Comparison of ENCODE assay signal across 8 cellular contexts in the genomic region with DNA sequence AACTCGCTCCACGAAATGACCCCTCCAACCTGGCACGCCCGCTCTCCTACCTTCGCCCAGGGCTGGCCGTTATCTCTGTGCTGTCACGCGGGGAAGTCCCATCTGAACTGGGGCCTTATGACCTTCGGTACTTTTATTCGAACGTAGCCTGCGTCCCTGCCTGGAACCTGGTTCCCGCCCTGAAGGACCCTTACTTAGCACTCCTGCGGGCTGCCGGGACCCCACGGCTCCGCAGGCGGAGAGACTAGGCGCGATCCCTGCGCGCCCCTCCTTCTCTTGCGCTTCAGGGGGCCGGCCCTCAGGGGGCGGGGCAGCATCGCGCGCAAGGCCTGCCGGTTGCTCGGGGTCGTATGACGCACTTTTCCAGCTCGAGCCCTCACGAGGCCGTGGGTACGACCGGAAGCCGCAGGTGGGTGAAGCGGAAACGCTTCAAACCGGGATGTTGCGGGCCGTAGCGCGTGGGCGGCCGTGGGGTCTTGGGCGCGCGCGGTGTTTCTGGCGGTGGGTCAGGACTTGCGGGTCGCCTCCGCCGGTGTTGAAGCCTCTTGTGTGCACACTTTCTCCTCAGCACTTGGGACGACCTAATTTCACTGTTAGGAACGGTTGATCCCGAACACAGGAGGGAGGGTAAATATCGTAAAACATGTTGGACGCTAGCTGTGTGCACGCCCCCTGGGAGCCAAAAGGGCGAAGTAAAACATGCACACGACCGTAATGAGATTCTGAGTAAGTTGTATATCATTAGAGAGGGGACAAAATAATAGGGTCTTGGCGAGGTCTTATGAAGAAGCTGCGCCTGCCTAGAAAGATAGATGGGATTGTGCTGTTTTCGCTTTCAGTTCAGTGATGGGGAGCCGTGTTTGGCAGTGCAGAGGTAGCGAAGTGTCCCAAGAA. TPM values are rescaled to one million over a fixed set of nuclear protein-coding genes. Genes with fewer than 3 reads are reported as not detected.
DNase-seq lines count a peak whose midpoint lies in the region; ATAC-seq and TF ChIP-seq lines count a peak whose summit lies in the region.

A gene (plus strand): TSS at position 325 of the 894 bp plus-strand sequence. CDS start 6,991 bp downstream, outside the sequence.
A gene with protein sequence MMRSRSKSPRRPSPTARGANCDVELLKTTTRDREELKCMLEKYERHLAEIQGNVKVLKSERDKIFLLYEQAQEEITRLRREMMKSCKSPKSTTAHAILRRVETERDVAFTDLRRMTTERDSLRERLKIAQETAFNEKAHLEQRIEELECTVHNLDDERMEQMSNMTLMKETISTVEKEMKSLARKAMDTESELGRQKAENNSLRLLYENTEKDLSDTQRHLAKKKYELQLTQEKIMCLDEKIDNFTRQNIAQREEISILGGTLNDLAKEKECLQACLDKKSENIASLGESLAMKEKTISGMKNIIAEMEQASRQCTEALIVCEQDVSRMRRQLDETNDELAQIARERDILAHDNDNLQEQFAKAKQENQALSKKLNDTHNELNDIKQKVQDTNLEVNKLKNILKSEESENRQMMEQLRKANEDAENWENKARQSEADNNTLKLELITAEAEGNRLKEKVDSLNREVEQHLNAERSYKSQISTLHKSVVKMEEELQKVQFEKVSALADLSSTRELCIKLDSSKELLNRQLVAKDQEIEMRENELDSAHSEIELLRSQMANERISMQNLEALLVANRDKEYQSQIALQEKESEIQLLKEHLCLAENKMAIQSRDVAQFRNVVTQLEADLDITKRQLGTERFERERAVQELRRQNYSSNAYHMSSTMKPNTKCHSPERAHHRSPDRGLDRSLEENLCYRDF (minus strand): TSS at position 300 of the 894 bp plus-strand sequence. CDS start 45,503 bp downstream, outside the sequence.

- no peaks in the 10 kb centered on the region for H4K20me1 ChIP-seq in osteoblast (ENCODE audit: insufficient read depth, low read length)

- H3K27ac ChIP-seq in osteoblast (ENCODE audit: low read depth, low read length) (peak within 1 kb of the TSS; percentile 86), thoracic aorta (peak within 1 kb of the TSS; percentile 79 to 88)

- POLR2A ChIA-PET in GM10248 (lab: Yijun Ruan, JAX) = interaction anchor here (1.0 kb wide), 1 partner anchor 14 kb away, joined by 6 read pairs; no protein-coding TSS in a partner anchor

- CTCF ChIA-PET in GM10248 (lab: Yijun Ruan, JAX) = interaction anchor here (0.7 to 5.0 kb wide), 3 partner anchors 12 to 182 kb away, joined by 3 to 26 read pairs (median 5); a partner anchor contains a TSS

- H3K27me3 ChIP-seq in osteoblast (ENCODE audit: insufficient read depth, low read length) = no peaks in the 10 kb centered on the region
- H3K27me3 ChIP-seq in thoracic aorta (replicated peaks; ENCODE audit: insufficient read depth) = no peaks in the 10 kb centered on the region

- H2AFZ ChIP-seq in osteoblast (ENCODE audit: low read length) = peak within 1 kb of the TSS; percentile 99

- TF ChIP-seq POLR2A in NB4 (IDR thresholded peaks at IDR 0.05; ENCODE audit: extremely low read depth, insufficient read length) = peak; percentile 83

- H3K27ac Mint-ChIP-seq in activated naive CD4-positive, alpha-beta T cell treated with anti-CD3 and anti-CD28 coated beads, Interleukin-2, amount 50 U/mL, for 72 hours = peak within 1 kb of the TSS in 1 of 2 donors; percentile 98

- H3K4me3 ChIP-seq in NB4 (ENCODE audit: low read depth, low read length) (peak within 1 kb of the TSS; percentile 95), osteoblast (ENCODE audit: insufficient read depth, low read length) (peak within 1 kb of the TSS; percentile 81), thoracic aorta (peak within 1 kb of the TSS; percentile 93)

- peak within 1 kb of the TSS; percentile 98 for H3K4me2 ChIP-seq in osteoblast (ENCODE audit: insufficient read depth, low read length)

- ATAC-seq in HG02571 (IDR thresholded peaks at IDR 0.05; ENCODE audit: unreplicated experiment) (peak; percentile 95), thoracic aorta (ENCODE audit: insufficient number of reproducible peaks, low FRiP score, low read depth) (peak; percentile 79)
- peak; percentile 92 to 98 for ATAC-seq in activated naive CD4-positive, alpha-beta T cell treated with anti-CD3 and anti-CD28 coated beads, Interleukin-2, amount 50 U/mL, for 72 hours

- H3K36me3 Mint-ChIP-seq in activated naive CD4-positive, alpha-beta T cell treated with anti-CD3 and anti-CD28 coated beads, Interleukin-2, amount 50 U/mL, for 72 hours = peaks cover 13 to 19% of the 10 kb centered on the region in 2 donors

- H3K36me3 ChIP-seq in osteoblast (ENCODE audit: insufficient read depth, low read length) (no peaks in the 10 kb centered on the region), thoracic aorta (peaks cover 4% of the 10 kb centered on the region)

- TF ChIP-seq CTCF in GM10248 (IDR thresholded peaks at IDR 0.05; ENCODE audit: control extremely low read depth, extremely low read depth, low read depth, missing control alignments) (no peak), NB4 (IDR thresholded peaks at IDR 0.05; ENCODE audit: low read depth, low read length) (peak; percentile 8), osteoblast (IDR thresholded peaks at IDR 0.05; ENCODE audit: extremely low read depth, low read depth, low read length) (no peak), thoracic aorta (IDR thresholded peaks at IDR 0.05) (no peak)

- H3K9me3 ChIP-seq in osteoblast (ENCODE audit: low read depth, low read length) (no peaks in the 10 kb centered on the region), thoracic aorta (no peaks in the 10 kb centered on the region)

- H3K9me3 Mint-ChIP-seq in activated naive CD4-positive, alpha-beta T cell treated with anti-CD3 and anti-CD28 coated beads, Interleukin-2, amount 50 U/mL, for 72 hours = no peaks in the 10 kb centered on the region

- H3K79me2 ChIP-seq in osteoblast (ENCODE audit: insufficient read depth, low read length) = peaks cover 21% of the 10 kb centered on the region

- H3K4me1 ChIP-seq in osteoblast (ENCODE audit: insufficient read depth, low read length) (peaks cover 15% of the 10 kb centered on the region), thoracic aorta (ENCODE audit: control insufficient read depth in 1 of 2, low read depth in 2 of 2) (peaks cover 3 to 21% of the 10 kb centered on the region in 2 donors)

- DNase-seq in GM10248 (ENCODE audit: extremely low spot score) = peak; percentile 95
- peak; percentile 95 for DNase-seq in NB4 (ENCODE audit: low read depth)
- DNase-seq in SK-N-DZ (ENCODE audit: low spot score) = peak; percentile 92
- peak; percentile 90 to 94 for DNase-seq in activated naive CD4-positive, alpha-beta T cell treated with anti-CD3 and anti-CD28 coated beads, Interleukin-2, amount 50 U/mL, for 72 hours (ENCODE audit: low spot score in 2 of 2)
- DNase-seq in glomerular visceral epithelial cell (ENCODE audit: extremely low spot score) = peak; percentile 93
- peak; percentile 97 for DNase-seq in osteoblast (ENCODE audit: insufficient read length, low spot score, missing footprints)
- peak; percentile 66 for DNase-seq in thoracic aorta (ENCODE audit: low spot score)

RNA-seq across cellular contexts. Expression of the first gene that starts in this region (rescaled TPM):
- 14.6 and 14.7 TPM in 2 replicates for polyA plus RNA-seq in SK-N-DZ (2014; cell fraction: cytosol; rRNA removed)
- 4.5 and 7.7 TPM in 2 replicates for polyA plus RNA-seq in SK-N-DZ (2014; cell fraction: nucleus; rRNA removed)
- total RNA-seq in activated naive CD4-positive, alpha-beta T cell treated with anti-CD3 and anti-CD28 coated beads, Interleukin-2, amount 50 U/mL, for 72 hours = 1 to 10 TPM; 3.5 to 6.9 TPM
- total RNA-seq in osteoblast (7.4 and 9.8 TPM in 2 replicates), thoracic aorta (10 to 100 TPM in 1 of 2 donors, 1 to 10 TPM in 1; 9.5 to 13.8 TPM)

RNA-seq across cellular contexts. Expression of the second gene that starts in this region (rescaled TPM):
- 2.7 and 23.5 TPM in 2 replicates for polyA plus RNA-seq in SK-N-DZ (2014; cell fraction: cytosol; rRNA removed)
- 2.8 and 5.4 TPM in 2 replicates for polyA plus RNA-seq in SK-N-DZ (2014; cell fraction: nucleus; rRNA removed)
- total RNA-seq in activated naive CD4-positive, alpha-beta T cell treated with anti-CD3 and anti-CD28 coated beads, Interleukin-2, amount 50 U/mL, for 72 hours = 1 to 10 TPM; 5.2 to 8.0 TPM
- total RNA-seq in osteoblast (4.0 and 5.0 TPM in 2 replicates), thoracic aorta (1 to 10 TPM in 1 of 2 donors, under 1 TPM in 1; 0.68 to 8.8 TPM)

Comparison
In these comparisons a context has a peak if more than half of its experiments do, and no peak if none do; other contexts are left out.
1. Peak in every context shown above with its lines: DNase-seq, ATAC-seq, H3K4me3 ChIP-seq and H3K27ac ChIP-seq.